In the genomic region with DNA sequence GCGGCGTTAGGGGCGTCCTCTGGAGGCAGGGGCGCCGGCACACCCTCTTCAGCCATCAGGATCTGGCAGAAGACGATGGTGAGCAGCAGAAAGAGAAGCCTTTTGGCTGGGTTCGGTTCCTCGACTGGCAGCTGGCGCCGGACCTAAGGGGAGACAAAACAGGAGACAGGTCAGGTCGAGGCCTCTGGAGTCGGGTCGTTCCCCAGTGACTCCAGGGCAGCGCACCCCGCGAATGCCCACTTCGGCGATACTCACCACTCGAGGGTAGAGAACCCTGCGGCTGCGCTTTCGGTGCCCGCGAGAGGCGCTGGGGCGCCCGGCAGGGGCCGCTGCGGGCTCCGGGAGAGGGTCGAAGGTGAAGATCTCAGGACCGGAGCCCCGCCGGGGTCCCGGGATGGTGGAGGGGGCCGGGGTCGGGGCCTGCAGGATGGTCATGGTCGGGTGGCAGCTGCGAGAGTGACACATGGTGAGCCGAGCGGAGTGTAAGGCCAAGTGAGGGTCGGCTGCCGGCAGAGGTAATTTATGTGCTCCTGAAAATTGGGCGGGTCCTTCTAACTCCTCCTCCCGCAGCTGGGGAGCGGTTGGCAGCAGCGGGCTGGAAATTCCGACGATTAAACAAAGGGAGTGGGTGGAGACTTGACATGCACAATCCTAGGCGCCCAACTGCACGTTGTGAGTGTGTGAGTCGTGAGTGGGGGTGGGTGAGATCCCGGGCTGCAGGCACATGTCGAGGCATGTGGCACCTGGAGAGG, we compare ENCODE assay signal across 8 cellular contexts. TPM values are rescaled to one million over a fixed set of nuclear protein-coding genes. Genes with fewer than 3 reads are reported as not detected.
DNase-seq lines count a peak whose midpoint lies in the region; ATAC-seq, FAIRE-seq and TF ChIP-seq lines count a peak whose summit lies in the region.

IER3 (minus strand) TSS at position 494 of the 752 bp plus-strand sequence; CDS start at position 465, 29 bp downstream.

- no peaks in the 10 kb centered on the region for H3K9me3 Mint-ChIP-seq in Calu3 (ENCODE audit: low read depth, unreplicated experiment)

- peaks cover 90% of the 10 kb centered on the region for H3K36me3 Mint-ChIP-seq in Calu3 (ENCODE audit: insufficient read depth, unreplicated experiment)

- H2AFZ ChIP-seq in endothelial cell of umbilical vein (ENCODE audit: low read depth, low read length) = no peak within 1 kb of the TSS

- H3K27me3 Mint-ChIP-seq in Calu3 (ENCODE audit: unreplicated experiment) = peaks cover 13% of the 10 kb centered on the region

- intact Hi-C loops in Calu3 (cut with micrococcal nuclease; ENCODE audit: unreplicated experiment) = loop anchor here (2.0 kb wide), 1 partner anchor 133 kb away; no protein-coding TSS in a partner anchor
- intact Hi-C loops in endothelial cell of umbilical vein (cut with micrococcal nuclease) = loop anchor here (1.0 to 5.0 kb wide), 5 partner anchors 8 to 343 kb away; no protein-coding TSS in a partner anchor

- H3K9me3 ChIP-seq in endothelial cell of umbilical vein (replicated peaks; ENCODE audit: control insufficient read depth, insufficient read depth, low read length) = no peaks in the 10 kb centered on the region

- peaks cover 48% of the 10 kb centered on the region for H3K4me1 ChIP-seq in endothelial cell of umbilical vein (ENCODE audit: control insufficient read depth, extremely low read depth, insufficient read depth, low read length)

- peak within 1 kb of the TSS; percentile 77 for H3K4me2 ChIP-seq in endothelial cell of umbilical vein (ENCODE audit: insufficient read depth, low read length)

- dilution Hi-C loops in endothelial cell of umbilical vein (cut with MboI; ENCODE audit: extremely low pct_ligation_motif_present, low sequenced_read_pairs) = loop anchor here (25.0 kb wide), 1 partner anchor 143 kb away; the partner anchor contains the start of gene DDR1

- no peaks in the 10 kb centered on the region for H4K20me1 ChIP-seq in endothelial cell of umbilical vein (replicated peaks; ENCODE audit: control insufficient read depth, extremely low read depth, insufficient read depth, low read length)

- FAIRE-seq in endothelial cell of umbilical vein (lab: Jason Lieb, UNC) = peak; percentile 94

- TF ChIP-seq POLR2A in endothelial cell of umbilical vein (IDR thresholded peaks at IDR 0.05; ENCODE audit: low read depth, low read length) = peak; percentile 100

- peak; percentile 37 for ATAC-seq in HG02642 (IDR thresholded peaks at IDR 0.05; ENCODE audit: poor library complexity, unreplicated experiment)

- TF ChIP-seq CTCF in Calu3 (IDR thresholded peaks at IDR 0.05; ENCODE audit: unreplicated experiment) (peak; percentile 51), endothelial cell of umbilical vein (IDR thresholded peaks at IDR 0.05; ENCODE audit: extremely low read depth in 1 of 2, insufficient read depth in 1 of 2, low read depth in 1 of 2, low read length in 2 of 2) (peak; percentile 49 to 68)

- H3K79me2 ChIP-seq in endothelial cell of umbilical vein (ENCODE audit: control insufficient read depth, insufficient read depth, low read length) = peaks cover 35% of the 10 kb centered on the region

- CTCF ChIA-PET in Calu3 (lab: Charles Lee) = interaction anchor here (0.7 to 2.1 kb wide), 7 partner anchors 8 to 163 kb away, joined by 3 to 10 read pairs (median 4); no protein-coding TSS in a partner anchor
- CTCF ChIA-PET in endothelial cell of umbilical vein (lab: Charles Lee) = interaction anchor here (0.7 to 2.3 kb wide), 7 partner anchors 14 to 343 kb away, joined by 3 to 10 read pairs (median 5); no protein-coding TSS in a partner anchor

- peaks cover 64% of the 10 kb centered on the region for H3K4me1 Mint-ChIP-seq in Calu3 (ENCODE audit: low read depth, unreplicated experiment)

- POLR2A ChIA-PET in endothelial cell of umbilical vein (lab: Charles Lee) = interaction anchor here (0.6 to 2.1 kb wide), 14 partner anchors 8 to 86 kb away, joined by 3 to 25 read pairs (median 5); no protein-coding TSS in a partner anchor

- peak within 1 kb of the TSS; percentile 93 for H3K4me3 Mint-ChIP-seq in Calu3 (ENCODE audit: low read depth, unreplicated experiment)

- DNase-seq in Calu3 = peak; percentile 97
- DNase-seq in NCI-H82 treated with DMSO at 0.1 percent for 48 hours (lab: John Stamatoyannopoulos, UW; ENCODE audit: unreplicated experiment) = peak; percentile 27
- DNase-seq in activated CD8-positive, alpha-beta memory T cell treated with anti-CD3 and anti-CD28 coated beads, Interleukin-2, amount 50 U/mL, for 24 hours (ENCODE audit: extremely low read depth) = peak; percentile 74
- DNase-seq in endothelial cell of umbilical vein (ENCODE audit: low read depth, low spot score) = peak; percentile 97
- peak; percentile 61 for DNase-seq in midbrain (lab: John Stamatoyannopoulos, UW)
- DNase-seq in stimulated activated CD8-positive, alpha-beta memory T cell treated with anti-CD3 and anti-CD28 coated beads, Interleukin-15, amount 100 ng/mL, for 4 hours (ENCODE audit: low read depth in 2 of 2) = peak; percentile 82 to 86
- DNase-seq in amniotic stem cell (lab: John Stamatoyannopoulos, UW) = no peak

- BruUV-seq in Calu3 (replicated peaks; lab: Mats Ljungman, UMichigan) = TSS peak; percentile 93
- BruUV-seq in endothelial cell of umbilical vein (replicated peaks; lab: Mats Ljungman, UMichigan) = TSS peak; percentile 83

- no peaks in the 10 kb centered on the region for H3K9me1 ChIP-seq in endothelial cell of umbilical vein (replicated peaks; ENCODE audit: control insufficient read depth, extremely low read depth, insufficient read depth, low read length)

- peak within 1 kb of the TSS; percentile 92 for H3K9ac ChIP-seq in endothelial cell of umbilical vein (replicated peaks; ENCODE audit: extremely low read depth, insufficient read depth, low read length)

- peak within 1 kb of the TSS; percentile 89 for H3K27ac ChIP-seq in endothelial cell of umbilical vein (ENCODE audit: insufficient read depth, low read depth, low read length)

- no peaks in the 10 kb centered on the region for H3K27me3 ChIP-seq in endothelial cell of umbilical vein (ENCODE audit: control insufficient read depth in 2 of 2, insufficient read depth in 2 of 2, low read length in 2 of 2)

- H3K4me3 ChIP-seq in endothelial cell of umbilical vein (replicated peaks in 1 of 3; ENCODE audit: insufficient read depth in 1 of 3, low read depth in 1 of 3, low read length in 3 of 3) = peak within 1 kb of the TSS; percentile 37 to 83 (median 80)

- H3K27ac Mint-ChIP-seq in Calu3 (ENCODE audit: unreplicated experiment) = peak within 1 kb of the TSS; percentile 98

- peaks cover 0 to 2% of the 10 kb centered on the region in 2 experiments for H3K36me3 ChIP-seq in endothelial cell of umbilical vein (ENCODE audit: control insufficient read depth in 2 of 2, extremely low read depth in 1 of 2, insufficient read depth in 2 of 2, low read length in 2 of 2)

TF ChIP-seq in endothelial cell of umbilical vein, 7 proteins besides CTCF, POLR2A, EP300 and RAD21:
- TF ChIP-seq MAX (IDR thresholded peaks at IDR 0.05; ENCODE audit: insufficient read depth, insufficient read length) (no peak), MYC (IDR thresholded peaks at IDR 0.05; ENCODE audit: low read depth, low read length) (peak; percentile 68), POLR2AphosphoS5 (IDR thresholded peaks at IDR 0.05; ENCODE audit: insufficient read depth, low read depth, low read length) (peak; percentile 100)

RNA-seq across cellular contexts. Expression of gene IER3, which starts in this region (rescaled TPM):
- total RNA-seq in Calu3 (2022) = 270 and 458 TPM in 2 replicates
- total RNA-seq in endothelial cell of umbilical vein = 163 and 170 TPM in 2 replicates
- 344 and 468 TPM in 2 replicates for polyA plus RNA-seq in endothelial cell of umbilical vein
- 344 and 363 TPM in 2 replicates for polyA plus RNA-seq in endothelial cell of umbilical vein (2011; cell fraction: cytosol; rRNA removed)
- polyA plus RNA-seq in endothelial cell of umbilical vein (2011; cell fraction: nucleus; rRNA removed) = 547 and 658 TPM in 2 replicates
- 266 and 464 TPM in 2 replicates for polyA plus RNA-seq in endothelial cell of umbilical vein (2012)
- 77.6 and 100 TPM in 2 replicates for polyA minus RNA-seq in endothelial cell of umbilical vein
- polyA minus RNA-seq in endothelial cell of umbilical vein (2011; cell fraction: cytosol; rRNA and poly(A)+ RNA removed) = 38.7 TPM
- polyA minus RNA-seq in endothelial cell of umbilical vein (2011; cell fraction: nucleus; rRNA and poly(A)+ RNA removed) = 87.7 and 161 TPM in 2 replicates
